In the genomic region with DNA sequence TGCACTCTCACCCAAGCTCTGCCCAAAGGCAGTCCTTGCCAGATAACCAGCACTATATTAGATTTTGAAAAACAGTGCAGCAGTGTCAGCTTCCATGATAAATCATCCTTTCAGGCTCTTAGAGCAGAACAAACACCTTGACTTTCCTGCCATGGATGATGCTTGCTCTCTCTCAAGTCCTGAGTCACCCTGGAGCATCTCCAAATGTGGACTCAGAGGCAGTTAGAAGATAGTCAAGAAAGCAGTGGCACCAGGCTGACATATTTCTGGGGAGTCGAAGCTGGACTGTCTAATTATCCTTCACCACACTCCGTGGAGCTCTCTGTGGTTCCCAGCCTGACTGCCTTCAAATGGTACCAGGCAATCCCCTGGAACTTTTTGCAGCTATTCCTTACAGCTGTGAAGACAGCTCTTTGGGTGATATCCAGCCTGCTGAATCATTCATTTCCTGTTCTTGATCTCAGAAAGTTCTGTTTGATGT, we compare ENCODE assay signal across 12 cellular contexts.
DNase-seq lines count a peak whose midpoint lies in the region; ATAC-seq, FAIRE-seq and TF ChIP-seq lines count a peak whose summit lies in the region.
"Had no signal": no experiment of that assay in that cellular context is flagged by ENCODE, and none has a peak within 500 bp of the region (broad histone marks: within the 10 kb centered on the region; RNA-seq: fewer than 3 reads in every experiment).

No MANE protein-coding gene starts in this region.

- POLR2A ChIA-PET in Caco-2 (lab: Charles Lee) = interaction anchor here (0.6 kb wide), 1 partner anchor 201 kb away, joined by 4 read pairs; no protein-coding TSS in a partner anchor

- H3K27ac Mint-ChIP-seq in Caco-2 (ENCODE audit: unreplicated experiment) = no peak overlapping the region

- H3K9me3 Mint-ChIP-seq in Caco-2 (ENCODE audit: unreplicated experiment) = no peaks in the 10 kb centered on the region

- BruUV-seq in Caco-2 (replicated peaks; lab: Mats Ljungman, UMichigan) = no TSS peak

- no CpG with 5 or more reads among the region's 2 CpGs for WGBS in neuronal stem cell (ENCODE audit: extremely low coverage in 2 of 2, insufficient read length in 2 of 2, insufficient replicate concordance in 1 of 2), 2 donors

- H3K9me3 ChIP-seq in tibial artery (peaks cover 0 to 4% (median 0%) of the 10 kb centered on the region in 3 donors), Caco-2 (no peaks in the 10 kb centered on the region), neuronal stem cell (replicated peaks in 1 of 2; ENCODE audit: control insufficient read depth in 2 of 2, insufficient read depth in 1 of 2, low read depth in 1 of 2, low read length in 2 of 2) (peaks cover 0 to 12% of the 10 kb centered on the region in 2 donors)

- intact Hi-C loops in tibial artery (cut with DNase I; ENCODE audit: low total_unique reads) (no loop called here), Caco-2 (cut with micrococcal nuclease; ENCODE audit: unreplicated experiment) (no loop called here)

- H3K27ac ChIP-seq in tibial artery (peak overlapping the region; percentile 15 to 33), neuronal stem cell (replicated peaks; ENCODE audit: low read length) (no peak overlapping the region)

- no peak overlapping the region for H2BK120ac ChIP-seq in neuronal stem cell (ENCODE audit: low read depth, low read length)

- no peak overlapping the region for H3K4me3 ChIP-seq in bronchial epithelial cell (ENCODE audit: low read depth, low read length)
- H3K4me3 ChIP-seq in tibial artery = no peak overlapping the region
- no peak overlapping the region for H3K4me3 ChIP-seq in Caco-2 (ENCODE audit: low read depth, low read length)
- no peak overlapping the region for H3K4me3 ChIP-seq in neuronal stem cell (ENCODE audit: low read length in 2 of 2)

- H3K27me3 ChIP-seq in bronchial epithelial cell (ENCODE audit: control insufficient read depth, insufficient read depth, low read length) (no peaks in the 10 kb centered on the region), tibial artery (no peaks in the 10 kb centered on the region), Caco-2 (replicated peaks; ENCODE audit: control insufficient read depth, insufficient read depth, low read length) (no peaks in the 10 kb centered on the region), neuronal stem cell (ENCODE audit: control insufficient read depth in 3 of 3, insufficient read depth in 3 of 3, low read depth in 1 of 3, low read length in 3 of 3) (no peaks in the 10 kb centered on the region)

- H2AK5ac ChIP-seq in neuronal stem cell (ENCODE audit: low read depth, low read length) = no peak overlapping the region

- no peak for ATAC-seq in HG03460 (IDR thresholded peaks at IDR 0.05; ENCODE audit: unreplicated experiment)
- ATAC-seq: activated CD4-positive, CD25-positive, alpha-beta regulatory T cell treated with anti-CD3 and anti-CD28 coated beads, Interleukin-2, amount 50 U/mL, for 24 hours had no signal

- H3K23ac ChIP-seq in neuronal stem cell (ENCODE audit: low read depth, low read length, poor library complexity) = no peak overlapping the region

- no peak overlapping the region for H3K18ac ChIP-seq in neuronal stem cell (ENCODE audit: low read length)

- no peaks in the 10 kb centered on the region for H3K36me3 Mint-ChIP-seq in Caco-2 (ENCODE audit: insufficient read depth, unreplicated experiment)

- no peak overlapping the region for H2BK15ac ChIP-seq in neuronal stem cell (ENCODE audit: low read length)

- no peak overlapping the region for H3K4me2 ChIP-seq in neuronal stem cell (ENCODE audit: insufficient read depth, low read length, poor library complexity, severe bottlenecking)

- no peak overlapping the region for H3K4me3 Mint-ChIP-seq in Caco-2 (ENCODE audit: unreplicated experiment)

- no peaks in the 10 kb centered on the region for H3K4me1 Mint-ChIP-seq in Caco-2 (ENCODE audit: low read depth, unreplicated experiment)

- DNase-seq in HS-5 (ENCODE audit: low read depth) = peak; percentile 88
- DNase-seq in bronchial epithelial cell (ENCODE audit: low read depth) = peak; percentile 88
- DNase-seq in kidney tubule cell (ENCODE audit: low spot score) = peak; percentile 71
- peak in 1 of 2 donors; percentile 53 for DNase-seq in tibial artery
- DNase-seq in Caco-2 = no peak
- no peak for DNase-seq in activated naive CD4-positive, alpha-beta T cell treated with Interleukin-2 at 50 U/mL for 16 hours
- DNase-seq in neuronal stem cell (ENCODE audit: low spot score) = no peak
- DNase-seq: amygdala, GDM1, MV-4-11 had no signal

- no peak overlapping the region for H4K91ac ChIP-seq in neuronal stem cell (ENCODE audit: low read depth, low read length, poor library complexity)

- no peak overlapping the region for H3K4ac ChIP-seq in neuronal stem cell (ENCODE audit: low read length)

- H3K36me3 ChIP-seq in bronchial epithelial cell (ENCODE audit: control insufficient read depth, insufficient read depth, low read length) = no peaks in the 10 kb centered on the region
- H3K36me3 ChIP-seq in tibial artery = no peaks in the 10 kb centered on the region
- H3K36me3 ChIP-seq in Caco-2 (ENCODE audit: control insufficient read depth, insufficient read depth, low read length) = no peaks in the 10 kb centered on the region
- no peaks in the 10 kb centered on the region for H3K36me3 ChIP-seq in neuronal stem cell (replicated peaks in 1 of 2; ENCODE audit: control insufficient read depth in 2 of 2, insufficient read depth in 2 of 2, low read length in 2 of 2)

- H2BK12ac ChIP-seq in neuronal stem cell (ENCODE audit: low read length) = no peak overlapping the region

- FAIRE-seq in bronchial epithelial cell (lab: Jason Lieb, UNC) = peak; percentile 99

- H3K4me1 ChIP-seq in tibial artery = peaks cover 0 to 17% (median 8%) of the 10 kb centered on the region in 4 donors
- H3K4me1 ChIP-seq in Caco-2 = no peaks in the 10 kb centered on the region
- H3K4me1 ChIP-seq in neuronal stem cell (ENCODE audit: control insufficient read depth in 2 of 2, insufficient read depth in 1 of 2, low read depth in 1 of 2, low read length in 2 of 2) = peaks cover 0 to 4% of the 10 kb centered on the region in 2 donors

- no peaks in the 10 kb centered on the region for H3K79me1 ChIP-seq in neuronal stem cell (ENCODE audit: low read depth, low read length)

- H3K27me3 Mint-ChIP-seq in Caco-2 (ENCODE audit: insufficient read depth, unreplicated experiment) = peaks cover 12% of the 10 kb centered on the region

- no peak overlapping the region for H2AFZ ChIP-seq in neuronal stem cell (ENCODE audit: low read length)

- no peak overlapping the region for H4K8ac ChIP-seq in neuronal stem cell (ENCODE audit: low read depth, low read length)

- no peak for TF ChIP-seq CTCF in bronchial epithelial cell (IDR thresholded peaks at IDR 0.05; ENCODE audit: insufficient read depth, low read length, severe bottlenecking)
- no peak for TF ChIP-seq CTCF in tibial artery (IDR thresholded peaks at IDR 0.05)
- TF ChIP-seq CTCF in Caco-2 (IDR thresholded peaks at IDR 0.05; ENCODE audit: insufficient read depth in 1 of 2, low read depth in 1 of 2, low read length in 1 of 2, severe bottlenecking in 1 of 2, unreplicated experiment in 1 of 2) = no peak

- no peak overlapping the region for H3K9ac ChIP-seq in neuronal stem cell (ENCODE audit: low read depth, low read length, poor library complexity)

- no peak overlapping the region for H3K14ac ChIP-seq in neuronal stem cell (ENCODE audit: low read length)

- CTCF ChIA-PET in Caco-2 (lab: Charles Lee) = no interaction called here

- no peak overlapping the region for H2BK5ac ChIP-seq in neuronal stem cell (ENCODE audit: low read length)

Comparison
In these comparisons a context has a peak if more than half of its experiments do, and no peak if none do; other contexts are left out.
1. DNase-seq: peak in HS-5 (single experiment), bronchial epithelial cell (single experiment) and kidney tubule cell (single experiment); none in Caco-2 (0 of 2), activated naive CD4-positive, alpha-beta T cell treated with Interleukin-2 at 50 U/mL for 16 hours (single experiment) and neuronal stem cell (single experiment).